In genomic region chr7:99490878-99491277, GRCh38 we compare ENCODE assay signal across 15 cellular contexts.
"Had no signal": no experiment of that assay in that cellular context is flagged by ENCODE, and none has a peak within 500 bp of the region (broad histone marks: within the 10 kb centered on the region; RNA-seq: fewer than 3 reads in every experiment).

No MANE protein-coding gene starts in this region.

- H3K27ac ChIP-seq: heart left ventricle, tibial artery, uterus had no signal

- ATAC-seq: effector memory CD8-positive, alpha-beta T cell; heart left ventricle had no signal

- H3K9me3 Mint-ChIP-seq: activated CD4-positive, alpha-beta T cell treated with anti-CD3 and anti-CD28 coated beads, Interleukin-2, amount 10 ng/mL, durations not matched to agents 24 days and 14 days; effector memory CD8-positive, alpha-beta T cell had no signal

- H3K4me1 Mint-ChIP-seq: activated CD4-positive, alpha-beta T cell treated with anti-CD3 and anti-CD28 coated beads, Interleukin-2, amount 10 ng/mL, durations not matched to agents 24 days and 14 days; nephron had no signal

- H3K4me3 ChIP-seq: heart left ventricle, tibial artery, uterus had no signal

- H3K36me3 ChIP-seq: uterus had no signal

- H3K4me1 ChIP-seq: heart left ventricle, tibial artery, uterus had no signal

- H3K4me3 Mint-ChIP-seq: activated CD4-positive, alpha-beta T cell treated with anti-CD3 and anti-CD28 coated beads, Interleukin-2, amount 10 ng/mL, durations not matched to agents 24 days and 14 days; effector memory CD8-positive, alpha-beta T cell; immature natural killer cell; nephron had no signal

- H3K27ac Mint-ChIP-seq: activated CD4-positive, alpha-beta T cell treated with anti-CD3 and anti-CD28 coated beads, Interleukin-2, amount 10 ng/mL, durations not matched to agents 24 days and 14 days; nephron had no signal

- H3K27me3 ChIP-seq: heart left ventricle, tibial artery, uterus had no signal

- FAIRE-seq: frontal cortex had no signal

- DNase-seq: activated CD4-positive, alpha-beta T cell treated with anti-CD3 and anti-CD28 coated beads, Interleukin-2, amount 10 ng/mL, durations not matched to agents 24 days and 14 days; activated CD4-positive, CD25-positive, alpha-beta regulatory T cell; activated CD8-positive, alpha-beta memory T cell treated with anti-CD3 and anti-CD28 coated beads for 24 hours; activated gamma-delta T cell treated with Interleukin-2 at 50 U/mL for 16 hours; effector memory CD8-positive, alpha-beta T cell; heart left ventricle; immature natural killer cell; mesenchymal stem cell; occipital lobe; stimulated activated CD4-positive, alpha-beta T cell treated with anti-CD3 and anti-CD28 coated beads, Interleukin-2, amount 100 ng/mL, for 48 hours; stimulated activated naive CD4-positive, alpha-beta T cell; tibial artery; uterus had no signal

- H3K27me3 Mint-ChIP-seq: activated CD4-positive, alpha-beta T cell treated with anti-CD3 and anti-CD28 coated beads, Interleukin-2, amount 10 ng/mL, durations not matched to agents 24 days and 14 days; effector memory CD8-positive, alpha-beta T cell had no signal
